ENCODE assay signal across 16 cellular contexts in the genomic region with DNA sequence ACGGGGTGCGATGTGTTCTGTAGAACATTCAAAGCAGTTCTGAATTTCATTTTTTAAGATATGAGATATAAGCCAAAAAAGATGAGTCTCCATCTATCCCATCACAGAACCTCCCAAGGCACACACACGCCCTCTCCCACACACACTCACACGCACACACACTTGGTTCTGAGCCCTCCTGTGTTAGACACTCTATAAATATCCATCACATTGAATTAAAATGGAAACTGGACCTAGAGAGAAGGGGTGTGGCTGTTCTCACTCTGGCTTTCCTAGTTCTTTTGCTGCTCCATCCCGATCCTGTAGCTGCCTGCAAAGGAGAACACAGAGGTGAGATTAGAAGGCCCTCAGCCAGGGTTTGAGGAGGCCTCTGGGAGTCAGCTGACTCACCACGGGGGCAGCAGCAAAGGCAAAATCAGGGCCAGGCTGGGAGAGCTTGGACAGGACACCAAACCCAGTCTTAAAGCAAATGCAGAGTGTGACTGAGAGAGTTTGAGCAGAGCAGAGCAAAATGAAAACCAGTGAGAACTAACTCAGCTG.
DNase-seq lines count a peak whose midpoint lies in the region; ATAC-seq and TF ChIP-seq lines count a peak whose summit lies in the region.
"Had no signal": no experiment of that assay in that cellular context is flagged by ENCODE, and none has a peak within 500 bp of the region (broad histone marks: within the 10 kb centered on the region; RNA-seq: fewer than 3 reads in every experiment).

No MANE protein-coding gene starts in this region.

- H3K4me1 ChIP-seq in heart left ventricle (peaks cover 0 to 33% (median 15%) of the 10 kb centered on the region in 12 donors), SK-N-SH (ENCODE audit: control insufficient read depth in 1 of 2, insufficient read depth in 2 of 2, low read depth in 1 of 2, low read length in 1 of 2) (peaks cover 0 to 23% of the 10 kb centered on the region in 2 experiments; a peak in 1 of 4 replicates), esophagus squamous epithelium (peaks cover 0 to 18% (median 15%) of the 10 kb centered on the region in 3 donors)
- H3K4me1 ChIP-seq: HAP-1 had no signal

- DNase-seq in stimulated activated naive CD8-positive, alpha-beta T cell treated with anti-CD3 and anti-CD28 coated beads, Interleukin-15, Interleukin-2, amounts not matched to agents 100 U/mL and 50 U/mL, for 24 hours: no peak
- no peak for DNase-seq in stimulated activated naive CD8-positive, alpha-beta T cell treated with anti-CD3 and anti-CD28 coated beads, Interleukin-15, amount 100 ng/mL, for 72 hours
- DNase-seq in heart left ventricle: peak in 2 of 5 donors; percentile 41 to 52
- DNase-seq in nephron progenitor cell: no peak
- DNase-seq in activated naive CD4-positive, alpha-beta T cell treated with anti-CD3 and anti-CD28 coated beads for 36 hours: no peak
- no peak for DNase-seq in SK-N-SH
- DNase-seq in esophagus squamous epithelium (lab: John Stamatoyannopoulos, UW): no peak
- DNase-seq: ACHN; CD8-positive, alpha-beta memory T cell; NCI-H187; NCI-H2107; NCI-H526; OCI-M1; SHP77 treated with DMSO at 0.1 percent for 48 hours had no signal

- H3K9me3 Mint-ChIP-seq in stimulated activated naive CD8-positive, alpha-beta T cell treated with anti-CD3 and anti-CD28 coated beads, Interleukin-15, amount 100 ng/mL, for 72 hours: peaks cover 5 to 14% of the 10 kb centered on the region in 2 donors
- no peaks in the 10 kb centered on the region for H3K9me3 Mint-ChIP-seq in nephron progenitor cell
- peaks cover 8% of the 10 kb centered on the region for H3K9me3 Mint-ChIP-seq in activated naive CD4-positive, alpha-beta T cell treated with anti-CD3 and anti-CD28 coated beads for 36 hours

- peaks cover 26% of the 10 kb centered on the region for H3K27me3 Mint-ChIP-seq in stimulated activated naive CD8-positive, alpha-beta T cell treated with anti-CD3 and anti-CD28 coated beads, Interleukin-15, amount 100 ng/mL, for 72 hours
- H3K27me3 Mint-ChIP-seq in nephron progenitor cell (ENCODE audit: low read depth, poor library complexity): peaks cover 8% of the 10 kb centered on the region
- peaks cover 6% of the 10 kb centered on the region for H3K27me3 Mint-ChIP-seq in activated naive CD4-positive, alpha-beta T cell treated with anti-CD3 and anti-CD28 coated beads for 36 hours (ENCODE audit: low read depth)

- CTCF ChIA-PET in activated naive CD4-positive, alpha-beta T cell treated with anti-CD3 and anti-CD28 coated beads for 36 hours (lab: Charles Lee): no interaction called here
- CTCF ChIA-PET in SK-N-SH (lab: Yijun Ruan, JAX): interaction anchor here (0.8 to 1.0 kb wide), 2 partner anchors 18 to 29 kb away, joined by 3 read pairs; no protein-coding TSS in a partner anchor

- no peak overlapping the region for H3K27ac Mint-ChIP-seq in stimulated activated naive CD8-positive, alpha-beta T cell treated with anti-CD3 and anti-CD28 coated beads, Interleukin-15, amount 100 ng/mL, for 72 hours
- peak overlapping the region; percentile 92 for H3K27ac Mint-ChIP-seq in nephron progenitor cell
- no peak overlapping the region for H3K27ac Mint-ChIP-seq in activated naive CD4-positive, alpha-beta T cell treated with anti-CD3 and anti-CD28 coated beads for 36 hours
- H3K27ac Mint-ChIP-seq: CD8-positive, alpha-beta memory T cell had no signal

- no peak overlapping the region for H3K9ac ChIP-seq in SK-N-SH

- no peak for TF ChIP-seq EP300 in SK-N-SH (IDR thresholded peaks at IDR 0.05; ENCODE audit: borderline replicate concordance in 1 of 2, low read depth in 1 of 2, low read length in 1 of 2)

- H3K27ac ChIP-seq in heart left ventricle (peak overlapping the region in 6 of 12 donors; percentile 22 to 68 (median 40)), SK-N-SH (ENCODE audit: low read depth in 2 of 2, low read length in 1 of 2) (no peak overlapping the region; a peak in 1 of 4 replicates), esophagus squamous epithelium (no peak overlapping the region)

- H3K9me3 ChIP-seq in heart left ventricle: no peaks in the 10 kb centered on the region
- H3K9me3 ChIP-seq in SK-N-SH: no peaks in the 10 kb centered on the region
- H3K9me3 ChIP-seq in esophagus squamous epithelium: no peaks in the 10 kb centered on the region
- H3K9me3 ChIP-seq: HAP-1 had no signal

- H2AFZ ChIP-seq in SK-N-SH (ENCODE audit: low read depth): no peak overlapping the region

- WGBS in heart left ventricle, 4 donors: 51 to 59% (median 55%) methylated on average over 6 of the region's 6 CpGs
- 53% methylated on average over 6 of the region's 6 CpGs for WGBS in SK-N-SH (ENCODE audit: low lambda C conversion rate)
- WGBS in esophagus squamous epithelium, 2 donors: 57 to 67% methylated on average over 6 of the region's 6 CpGs

- peak; percentile 19 for ATAC-seq in stimulated activated naive CD8-positive, alpha-beta T cell treated with anti-CD3 and anti-CD28 coated beads, Interleukin-15, Interleukin-2, amounts not matched to agents 100 U/mL and 50 U/mL, for 24 hours
- no peak for ATAC-seq in stimulated activated naive CD8-positive, alpha-beta T cell treated with anti-CD3 and anti-CD28 coated beads, Interleukin-15, amount 100 ng/mL, for 72 hours
- peak in 3 of 4 donors; percentile 52 to 54 (median 53) for ATAC-seq in heart left ventricle
- ATAC-seq: SK-N-SH treated with all-trans-retinoic acid at 6 μM for 48 hours had no signal

- no peak for TF ChIP-seq POLR2A in heart left ventricle (IDR thresholded peaks at IDR 0.05)
- TF ChIP-seq POLR2A in esophagus squamous epithelium (IDR thresholded peaks at IDR 0.05): no peak

- intact Hi-C loops in heart left ventricle (cut with DNase I) (no loop called here), esophagus squamous epithelium (cut with DNase I) (no loop called here)
- intact Hi-C loops in activated naive CD4-positive, alpha-beta T cell treated with anti-CD3 and anti-CD28 coated beads for 36 hours (cut with micrococcal nuclease): no loop called here

- H3F3A ChIP-seq in SK-N-SH (replicated peaks; ENCODE audit: insufficient read depth): no peaks in the 10 kb centered on the region

- POLR2A ChIA-PET in SK-N-SH (lab: Yijun Ruan, JAX): interaction anchor here (0.6 kb wide), 1 partner anchor 23 kb away, joined by 4 read pairs; no protein-coding TSS in a partner anchor

- no peak overlapping the region for H3K4me2 ChIP-seq in SK-N-SH

- no peaks in the 10 kb centered on the region for H3K27me3 ChIP-seq in heart left ventricle
- no peaks in the 10 kb centered on the region; the same call in 1 of the 2 replicates for H3K27me3 ChIP-seq in SK-N-SH (ENCODE audit: insufficient read depth)
- peaks cover 0 to 8% (median 0%) of the 10 kb centered on the region in 4 donors for H3K27me3 ChIP-seq in esophagus squamous epithelium

- no peak for TF ChIP-seq CTCF in heart left ventricle (IDR thresholded peaks at IDR 0.05)
- no peak for TF ChIP-seq CTCF in nephron progenitor cell (IDR thresholded peaks at IDR 0.05)
- no peak for TF ChIP-seq CTCF in SK-N-SH (IDR thresholded peaks at IDR 0.05)
- no peak for TF ChIP-seq CTCF in esophagus squamous epithelium (IDR thresholded peaks at IDR 0.05)

- no peak overlapping the region for H3K4me3 Mint-ChIP-seq in stimulated activated naive CD8-positive, alpha-beta T cell treated with anti-CD3 and anti-CD28 coated beads, Interleukin-15, amount 100 ng/mL, for 72 hours
- H3K4me3 Mint-ChIP-seq in nephron progenitor cell: no peak overlapping the region
- H3K4me3 Mint-ChIP-seq in activated naive CD4-positive, alpha-beta T cell treated with anti-CD3 and anti-CD28 coated beads for 36 hours: no peak overlapping the region
- H3K4me3 Mint-ChIP-seq: CD8-positive, alpha-beta memory T cell had no signal

- H4K20me1 ChIP-seq in SK-N-SH (ENCODE audit: insufficient read depth): no peaks in the 10 kb centered on the region

- H3K79me2 ChIP-seq in SK-N-SH (ENCODE audit: insufficient read depth): no peaks in the 10 kb centered on the region

- H3K9me2 ChIP-seq in SK-N-SH: no peaks in the 10 kb centered on the region

- no peaks in the 10 kb centered on the region for H3K36me3 Mint-ChIP-seq in nephron progenitor cell (ENCODE audit: low read depth)
- H3K36me3 Mint-ChIP-seq in activated naive CD4-positive, alpha-beta T cell treated with anti-CD3 and anti-CD28 coated beads for 36 hours (ENCODE audit: low read depth): no peaks in the 10 kb centered on the region
- H3K36me3 Mint-ChIP-seq: CD8-positive, alpha-beta memory T cell had no signal

- H3K4me1 Mint-ChIP-seq in stimulated activated naive CD8-positive, alpha-beta T cell treated with anti-CD3 and anti-CD28 coated beads, Interleukin-15, amount 100 ng/mL, for 72 hours: no peaks in the 10 kb centered on the region
- peaks cover 69% of the 10 kb centered on the region for H3K4me1 Mint-ChIP-seq in nephron progenitor cell
- H3K4me1 Mint-ChIP-seq in activated naive CD4-positive, alpha-beta T cell treated with anti-CD3 and anti-CD28 coated beads for 36 hours (ENCODE audit: low read depth): no peaks in the 10 kb centered on the region
- H3K4me1 Mint-ChIP-seq: CD8-positive, alpha-beta memory T cell had no signal

- H3K4me3 ChIP-seq in heart left ventricle (no peak overlapping the region), SK-N-SH (ENCODE audit: low read depth in 2 of 2, low read length in 1 of 2) (no peak overlapping the region), esophagus squamous epithelium (no peak overlapping the region)
- H3K4me3 ChIP-seq: HAP-1 had no signal

- TF ChIP-seq RAD21 in SK-N-SH (IDR thresholded peaks at IDR 0.05; ENCODE audit: low read length): no peak

- H3K36me3 ChIP-seq in heart left ventricle: no peaks in the 10 kb centered on the region
- H3K36me3 ChIP-seq in SK-N-SH (replicated peaks in 1 of 2; ENCODE audit: control insufficient read depth in 1 of 2, insufficient read depth in 2 of 2, low read length in 1 of 2): no peaks in the 10 kb centered on the region
- H3K36me3 ChIP-seq in esophagus squamous epithelium: no peaks in the 10 kb centered on the region
- H3K36me3 ChIP-seq: HAP-1 had no signal

TF ChIP-seq in SK-N-SH, 30 proteins besides CTCF, POLR2A, EP300 and RAD21:
- TF ChIP-seq FOSL2 (IDR thresholded peaks at IDR 0.05; ENCODE audit: borderline replicate concordance, low read depth): no peak
- no peak for TF ChIP-seq RXRA (IDR thresholded peaks at IDR 0.05; ENCODE audit: borderline replicate concordance, low read depth)
- TF ChIP-seq ELF1 (IDR thresholded peaks at IDR 0.05): no peak
- no peak for TF ChIP-seq SIN3A (IDR thresholded peaks at IDR 0.05; ENCODE audit: borderline replicate concordance, low read depth, low read length)
- no peak for TF ChIP-seq GATA2 (CRISPR knock-in tag; IDR thresholded peaks at IDR 0.05)
- TF ChIP-seq JUND (IDR thresholded peaks at IDR 0.05): no peak
